21 cellular contexts compared by ENCODE assay signal in genomic region chr14:54662491-54663116, GRCh38.
DNase-seq lines count a peak whose midpoint lies in the region; ATAC-seq and TF ChIP-seq lines count a peak whose summit lies in the region.
"Had no signal": no experiment of that assay in that cellular context is flagged by ENCODE, and none has a peak within 500 bp of the region (broad histone marks: within the 10 kb centered on the region; RNA-seq: fewer than 3 reads in every experiment).

No MANE protein-coding gene starts in this region.

- H3K4me1 ChIP-seq in upper lobe of right lung (peaks cover 6% of the 10 kb centered on the region), H9 (ENCODE audit: insufficient read depth, low read length) (no peaks in the 10 kb centered on the region)

- no peaks in the 10 kb centered on the region for H3K36me3 Mint-ChIP-seq in neural crest cell (ENCODE audit: low read depth)
- H3K36me3 Mint-ChIP-seq in H9 (ENCODE audit: insufficient read depth in 1 of 3, low read depth in 3 of 3), result no peaks in the 10 kb centered on the region
- H3K36me3 Mint-ChIP-seq: CD4-positive, alpha-beta memory T cell had no signal

- H3K27ac ChIP-seq in upper lobe of right lung (no peak overlapping the region), H9 (ENCODE audit: insufficient read length, low read depth, low read length) (no peak overlapping the region)
- H3K27ac ChIP-seq: 22Rv1; BLaER1 treated with 17β-estradiol and CSF1 and Interleukin-3, amounts not matched to agents 10 nM and 100 nM had no signal

- H2AK5ac ChIP-seq in H9 (ENCODE audit: insufficient read length, low read length), result no peak overlapping the region

- no peak overlapping the region for H4K5ac ChIP-seq in H9 (ENCODE audit: insufficient read length, low read depth, low read length)

- intact Hi-C loops in upper lobe of right lung (cut with DNase I), result no loop called here

- H3K4me2 ChIP-seq in H9 (ENCODE audit: insufficient read depth, insufficient read length, low read length), result no peak overlapping the region

- no peak overlapping the region for H2BK15ac ChIP-seq in H9 (ENCODE audit: low read depth, low read length)

- no peaks in the 10 kb centered on the region for H4K20me1 ChIP-seq in H9 (ENCODE audit: control insufficient read depth, insufficient read depth, insufficient read length)

- H2AFZ ChIP-seq in H9 (ENCODE audit: low read length), result no peak overlapping the region

- no CpG with 5 or more reads among the region's 7 CpGs for WGBS in H9 (ENCODE audit: extremely low coverage, insufficient read length, low lambda C conversion rate)

- H2BK20ac ChIP-seq in H9 (ENCODE audit: low read depth, low read length, poor library complexity, severe bottlenecking), result no peak overlapping the region

- no peak for TF ChIP-seq CTCF in neural crest cell (conservative IDR thresholded peaks at IDR 0.05)
- no peak for TF ChIP-seq CTCF in upper lobe of right lung (IDR thresholded peaks at IDR 0.05)
- TF ChIP-seq CTCF in H9 (conservative IDR thresholded peaks at IDR 0.05), result no peak

- H4K91ac ChIP-seq in H9 (ENCODE audit: insufficient read length, low read depth, low read length), result no peak overlapping the region

- no peaks in the 10 kb centered on the region for H3K9me3 Mint-ChIP-seq in neural crest cell
- no peaks in the 10 kb centered on the region for H3K9me3 Mint-ChIP-seq in H9
- H3K9me3 Mint-ChIP-seq: CD4-positive, alpha-beta memory T cell had no signal

- H3K27ac Mint-ChIP-seq in neural crest cell (ENCODE audit: unreplicated experiment) (peak overlapping the region; percentile 63), H9 (no peak overlapping the region)
- H3K27ac Mint-ChIP-seq: CD4-positive, alpha-beta memory T cell had no signal

- peak; percentile 43 for DNase-seq in activated CD8-positive, alpha-beta memory T cell treated with anti-CD3 and anti-CD28 coated beads for 24 hours
- DNase-seq in activated CD8-positive, alpha-beta memory T cell treated with anti-CD3 and anti-CD28 coated beads, Interleukin-2, amount 50 U/mL, for 48 hours, result no peak
- DNase-seq in left lobe of liver (ENCODE audit: low spot score), result no peak
- DNase-seq in neural crest cell (ENCODE audit: low read depth, low spot score), result no peak
- DNase-seq in upper lobe of right lung, result no peak
- DNase-seq in GM19238 (ENCODE audit: insufficient read length, low spot score), result no peak
- DNase-seq in H9, result no peak
- DNase-seq: ACHN; CD4-positive, alpha-beta memory T cell; DND-41; MG63; NCI-H1048; NCI-H1417 treated with DMSO at 0.1 percent for 48 hours; NCI-H187; NCI-H446 treated with DMSO at 0.1 percent for 48 hours; NK-92 treated with Interleukin-12 subunit alpha and Interleukin-12 subunit beta, amount 100 ng/mL, for 24 hours had no signal

- H3K4me1 Mint-ChIP-seq in neural crest cell, result peaks cover 12% of the 10 kb centered on the region
- peaks cover 0 to 4% of the 10 kb centered on the region in 2 experiments; a peak in 2 of 4 replicates for H3K4me1 Mint-ChIP-seq in H9
- H3K4me1 Mint-ChIP-seq: CD4-positive, alpha-beta memory T cell had no signal

- no peak overlapping the region for H2BK120ac ChIP-seq in H9 (ENCODE audit: low read depth, low read length, poor library complexity, severe bottlenecking)

- H3K18ac ChIP-seq in H9 (ENCODE audit: insufficient read length, low read depth, low read length), result no peak overlapping the region

- H4K8ac ChIP-seq in H9 (replicated peaks; ENCODE audit: insufficient read length, low read depth, low read length), result no peak overlapping the region

- no peak overlapping the region for H3K56ac ChIP-seq in H9 (ENCODE audit: insufficient read length, low read depth, low read length)

- no peak overlapping the region for H3K9ac ChIP-seq in H9 (ENCODE audit: extremely low read depth, insufficient read length, low read length)
- H3K9ac ChIP-seq: BLaER1 treated with 17β-estradiol and CSF1 and Interleukin-3, amounts not matched to agents 10 nM and 100 nM had no signal

- H2BK12ac ChIP-seq in H9 (ENCODE audit: insufficient read length, low read depth, low read length), result no peak overlapping the region

- H2BK5ac ChIP-seq in H9 (ENCODE audit: insufficient read length, low read length), result no peak overlapping the region

- H3K36me3 ChIP-seq in upper lobe of right lung, result no peaks in the 10 kb centered on the region
- H3K36me3 ChIP-seq: MG63 had no signal

- ATAC-seq in left lobe of liver (peak; percentile 37), upper lobe of right lung (peak; percentile 49), GM19452 (IDR thresholded peaks at IDR 0.05; ENCODE audit: unreplicated experiment) (no peak)
- ATAC-seq: K562, Panc1 had no signal

- H3K27me3 ChIP-seq in upper lobe of right lung (no peaks in the 10 kb centered on the region), H9 (ENCODE audit: insufficient read depth, low read length) (no peaks in the 10 kb centered on the region)
- H3K27me3 ChIP-seq: BLaER1 treated with 17β-estradiol and CSF1 and Interleukin-3, amounts not matched to agents 10 nM and 100 nM; MG63 had no signal

- no peaks in the 10 kb centered on the region for H3K23me2 ChIP-seq in H9 (ENCODE audit: insufficient read length, low read depth, low read length, poor library complexity, severe bottlenecking)

- no peak overlapping the region for H3K23ac ChIP-seq in H9 (ENCODE audit: insufficient read length, low read depth, low read length)

- no peaks in the 10 kb centered on the region for H3K79me2 ChIP-seq in H9 (ENCODE audit: insufficient read depth, low read length)

- no peak overlapping the region for H3T11ph ChIP-seq in H9 (ENCODE audit: low read length)

- H3K4ac ChIP-seq in H9 (ENCODE audit: low read depth, low read length), result no peak overlapping the region

- no peaks in the 10 kb centered on the region for H3K79me1 ChIP-seq in H9 (ENCODE audit: insufficient read depth, low read depth, low read length, poor library complexity, severe bottlenecking)

- H3K14ac ChIP-seq in H9 (ENCODE audit: insufficient read depth, low read length), result no peak overlapping the region

- no peak overlapping the region for H3K4me3 ChIP-seq in upper lobe of right lung
- H3K4me3 ChIP-seq: BLaER1 treated with 17β-estradiol and CSF1 and Interleukin-3, amounts not matched to agents 10 nM and 100 nM; K562; MG63 had no signal

- H3K9me3 ChIP-seq in upper lobe of right lung (no peaks in the 10 kb centered on the region), H9 (ENCODE audit: control insufficient read depth, low read depth, low read length) (no peaks in the 10 kb centered on the region)
- H3K9me3 ChIP-seq: BLaER1 treated with 17β-estradiol and CSF1 and Interleukin-3, amounts not matched to agents 10 nM and 100 nM; MG63 had no signal

- H3K27me3 Mint-ChIP-seq in neural crest cell (ENCODE audit: low read depth) (no peaks in the 10 kb centered on the region), H9 (ENCODE audit: low read depth) (no peaks in the 10 kb centered on the region)
- H3K27me3 Mint-ChIP-seq: CD4-positive, alpha-beta memory T cell had no signal

- H3K4me3 Mint-ChIP-seq in neural crest cell (no peak overlapping the region), H9 (no peak overlapping the region)
- H3K4me3 Mint-ChIP-seq: CD4-positive, alpha-beta memory T cell had no signal
